In genomic region chr15:70234256-70234965, GRCh38 we compare ENCODE assay signal across 11 cellular contexts.
DNase-seq lines count a peak whose midpoint lies in the region; ATAC-seq and TF ChIP-seq lines count a peak whose summit lies in the region.
"Had no signal": no experiment of that assay in that cellular context is flagged by ENCODE, and none has a peak within 500 bp of the region (broad histone marks: within the 10 kb centered on the region; RNA-seq: fewer than 3 reads in every experiment).

No MANE protein-coding gene starts in this region.

- in situ Hi-C loops in astrocyte of the spinal cord (cut with HindIII; ENCODE audit: low sequenced_read_pairs): no loop called here

- intact Hi-C loops in left ventricle myocardium superior (cut with micrococcal nuclease): no loop called here

- ATAC-seq in GM18517 (IDR thresholded peaks at IDR 0.05; ENCODE audit: unreplicated experiment): no peak
- ATAC-seq in left ventricle myocardium superior: no peak

- TF ChIP-seq CTCF in astrocyte of the spinal cord (IDR thresholded peaks at IDR 0.05; ENCODE audit: low read depth, low read length): no peak

- no peak overlapping the region for H3K4me3 ChIP-seq in astrocyte of the spinal cord (ENCODE audit: low read depth, low read length)
- H3K4me3 ChIP-seq: right atrium auricular region had no signal

- peak; percentile 84 for DNase-seq in ELR (ENCODE audit: low read depth)
- peak; percentile 11 to 12 for DNase-seq in Kasumi-1 (lab: John Stamatoyannopoulos, UW)
- peak; percentile 35 for DNase-seq in astrocyte of the spinal cord (ENCODE audit: low read depth, low spot score)
- DNase-seq in myocyte (ENCODE audit: low read depth): peak; percentile 78
- no peak for DNase-seq in amygdala (lab: John Stamatoyannopoulos, UW)
- DNase-seq in superior temporal gyrus (ENCODE audit: extremely low spot score): no peak
- DNase-seq in left ventricle myocardium superior: no peak
- DNase-seq: hypothalamus, NCI-H2081 had no signal

Comparison
In these comparisons a context has a peak if more than half of its experiments do, and no peak if none do; other contexts are left out.
1. DNase-seq: peak in ELR (single experiment), Kasumi-1 (2 of 2), astrocyte of the spinal cord (single experiment) and myocyte (single experiment); none in amygdala (0 of 56), superior temporal gyrus (single experiment) and left ventricle myocardium superior (single experiment).